In the genomic region with DNA sequence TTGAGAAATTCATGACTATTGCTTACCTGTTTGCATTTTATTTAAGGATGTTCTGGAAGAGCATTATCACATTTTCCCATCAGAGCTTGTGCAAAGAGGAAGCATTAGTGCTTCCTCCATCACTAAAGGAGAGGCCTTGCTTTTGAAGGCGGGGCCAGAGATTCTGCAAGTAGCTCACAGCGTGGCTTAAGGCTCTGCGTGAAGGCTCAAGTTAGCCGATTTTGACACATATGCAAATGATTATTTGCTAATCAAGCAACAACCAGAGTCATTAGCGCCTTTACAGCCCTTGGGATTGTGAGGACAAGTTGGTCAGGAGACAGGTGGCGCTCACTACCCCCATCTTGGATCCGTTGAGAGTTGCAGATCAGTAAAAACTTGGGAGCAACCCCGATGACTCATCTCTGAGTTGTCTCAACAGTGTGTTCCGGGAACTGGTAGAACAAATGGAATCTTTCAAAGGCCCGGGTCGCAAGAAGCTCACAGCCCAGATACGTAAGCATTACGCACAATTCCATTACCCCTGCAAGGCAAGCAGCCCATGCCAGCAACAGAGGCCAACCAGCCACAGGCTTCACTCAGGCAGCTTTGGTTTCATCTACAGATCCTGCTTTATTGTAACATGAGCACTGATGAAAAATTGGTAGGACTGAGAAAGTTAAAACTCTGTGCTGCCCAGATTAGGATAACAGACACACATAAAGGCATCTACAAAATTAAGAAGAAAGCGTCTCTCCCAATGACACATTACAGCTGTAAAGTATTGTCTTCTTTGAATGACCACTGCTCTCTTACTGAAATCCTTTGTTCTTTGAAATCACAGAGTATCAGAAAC, we compare ENCODE assay signal across 1 cellular context.
A peak's percentile ranks its signal among the peaks of the same experiment; 100 is the strongest.
TF ChIP-seq lines count a peak whose summit lies in the region.

No MANE protein-coding gene starts in this region.

TF ChIP-seq in HepG2, 621 proteins besides CTCF, POLR2A, EP300 and RAD21 (continued from another document and continues in another):
- no peak for TF ChIP-seq ZNF138 (CRISPR knock-in tag; IDR thresholded peaks at IDR 0.05; ENCODE audit: low read depth)
- TF ChIP-seq ZNF570 (CRISPR knock-in tag; IDR thresholded peaks at IDR 0.05; ENCODE audit: borderline replicate concordance): no peak
- TF ChIP-seq ZFP41 (CRISPR knock-in tag; IDR thresholded peaks at IDR 0.05; ENCODE audit: borderline replicate concordance): no peak
- TF ChIP-seq, protein P1, sequence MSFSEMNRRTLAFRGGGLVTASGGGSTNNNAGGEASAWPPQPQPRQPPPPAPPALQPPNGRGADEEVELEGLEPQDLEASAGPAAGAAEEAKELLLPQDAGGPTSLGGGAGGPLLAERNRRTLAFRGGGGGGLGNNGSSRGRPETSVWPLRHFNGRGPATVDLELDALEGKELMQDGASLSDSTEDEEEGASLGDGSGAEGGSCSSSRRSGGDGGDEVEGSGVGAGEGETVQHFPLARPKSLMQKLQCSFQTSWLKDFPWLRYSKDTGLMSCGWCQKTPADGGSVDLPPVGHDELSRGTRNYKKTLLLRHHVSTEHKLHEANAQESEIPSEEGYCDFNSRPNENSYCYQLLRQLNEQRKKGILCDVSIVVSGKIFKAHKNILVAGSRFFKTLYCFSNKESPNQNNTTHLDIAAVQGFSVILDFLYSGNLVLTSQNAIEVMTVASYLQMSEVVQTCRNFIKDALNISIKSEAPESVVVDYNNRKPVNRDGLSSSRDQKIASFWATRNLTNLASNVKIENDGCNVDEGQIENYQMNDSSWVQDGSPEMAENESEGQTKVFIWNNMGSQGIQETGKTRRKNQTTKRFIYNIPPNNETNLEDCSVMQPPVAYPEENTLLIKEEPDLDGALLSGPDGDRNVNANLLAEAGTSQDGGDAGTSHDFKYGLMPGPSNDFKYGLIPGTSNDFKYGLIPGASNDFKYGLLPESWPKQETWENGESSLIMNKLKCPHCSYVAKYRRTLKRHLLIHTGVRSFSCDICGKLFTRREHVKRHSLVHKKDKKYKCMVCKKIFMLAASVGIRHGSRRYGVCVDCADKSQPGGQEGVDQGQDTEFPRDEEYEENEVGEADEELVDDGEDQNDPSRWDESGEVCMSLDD (CRISPR knock-in tag; IDR thresholded peaks at IDR 0.05; ENCODE audit: borderline replicate concordance): no peak; the same call in 1 of the 2 replicates
- TF ChIP-seq MEF2D (CRISPR knock-in tag; IDR thresholded peaks at IDR 0.05): peak; percentile 66; the same call in 1 of the 2 replicates
- peak; percentile 34; the same call in 1 of the 2 replicates for TF ChIP-seq MXD4 (CRISPR knock-in tag; IDR thresholded peaks at IDR 0.05)
- peak; percentile 99; the same call in 1 of the 2 replicates for TF ChIP-seq CHD4 (IDR thresholded peaks at IDR 0.05; ENCODE audit: borderline replicate concordance, low read length)
- TF ChIP-seq YEATS4 (CRISPR knock-in tag; IDR thresholded peaks at IDR 0.05; ENCODE audit: borderline replicate concordance): no peak; the same call in 1 of the 2 replicates
- no peak for TF ChIP-seq DR1 (CRISPR knock-in tag; IDR thresholded peaks at IDR 0.05)
- peak; percentile 49; the same call in 1 of the 2 replicates for TF ChIP-seq ZNF788 (CRISPR knock-in tag; IDR thresholded peaks at IDR 0.05; ENCODE audit: borderline replicate concordance)
- peak; percentile 92 for TF ChIP-seq ZNF557 (CRISPR knock-in tag; IDR thresholded peaks at IDR 0.05)
- TF ChIP-seq, protein P2, sequence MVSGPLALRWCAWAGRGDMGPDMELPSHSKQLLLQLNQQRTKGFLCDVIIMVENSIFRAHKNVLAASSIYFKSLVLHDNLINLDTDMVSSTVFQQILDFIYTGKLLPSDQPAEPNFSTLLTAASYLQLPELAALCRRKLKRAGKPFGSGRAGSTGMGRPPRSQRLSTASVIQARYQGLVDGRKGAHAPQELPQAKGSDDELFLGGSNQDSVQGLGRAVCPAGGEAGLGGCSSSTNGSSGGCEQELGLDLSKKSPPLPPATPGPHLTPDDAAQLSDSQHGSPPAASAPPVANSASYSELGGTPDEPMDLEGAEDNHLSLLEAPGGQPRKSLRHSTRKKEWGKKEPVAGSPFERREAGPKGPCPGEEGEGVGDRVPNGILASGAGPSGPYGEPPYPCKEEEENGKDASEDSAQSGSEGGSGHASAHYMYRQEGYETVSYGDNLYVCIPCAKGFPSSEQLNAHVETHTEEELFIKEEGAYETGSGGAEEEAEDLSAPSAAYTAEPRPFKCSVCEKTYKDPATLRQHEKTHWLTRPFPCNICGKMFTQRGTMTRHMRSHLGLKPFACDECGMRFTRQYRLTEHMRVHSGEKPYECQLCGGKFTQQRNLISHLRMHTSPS (CRISPR knock-in tag; IDR thresholded peaks at IDR 0.05; ENCODE audit: low read depth): peak; percentile 56; the same call in 1 of the 2 replicates
- TF ChIP-seq ZNF577 (CRISPR knock-in tag; IDR thresholded peaks at IDR 0.05; ENCODE audit: borderline replicate concordance, low read depth): no peak; the same call in 1 of the 2 replicates
- no peak; the same call in 1 of the 2 replicates for TF ChIP-seq ZNF124 (CRISPR knock-in tag; IDR thresholded peaks at IDR 0.05)
- peak; percentile 92; the same call in 1 of the 2 replicates for TF ChIP-seq MIER3 (CRISPR knock-in tag; IDR thresholded peaks at IDR 0.05; ENCODE audit: borderline replicate concordance)
- TF ChIP-seq SAP130 (CRISPR knock-in tag; IDR thresholded peaks at IDR 0.05; ENCODE audit: low read depth): peak; percentile 65; the same call in 1 of the 2 replicates
- TF ChIP-seq, protein P3, sequence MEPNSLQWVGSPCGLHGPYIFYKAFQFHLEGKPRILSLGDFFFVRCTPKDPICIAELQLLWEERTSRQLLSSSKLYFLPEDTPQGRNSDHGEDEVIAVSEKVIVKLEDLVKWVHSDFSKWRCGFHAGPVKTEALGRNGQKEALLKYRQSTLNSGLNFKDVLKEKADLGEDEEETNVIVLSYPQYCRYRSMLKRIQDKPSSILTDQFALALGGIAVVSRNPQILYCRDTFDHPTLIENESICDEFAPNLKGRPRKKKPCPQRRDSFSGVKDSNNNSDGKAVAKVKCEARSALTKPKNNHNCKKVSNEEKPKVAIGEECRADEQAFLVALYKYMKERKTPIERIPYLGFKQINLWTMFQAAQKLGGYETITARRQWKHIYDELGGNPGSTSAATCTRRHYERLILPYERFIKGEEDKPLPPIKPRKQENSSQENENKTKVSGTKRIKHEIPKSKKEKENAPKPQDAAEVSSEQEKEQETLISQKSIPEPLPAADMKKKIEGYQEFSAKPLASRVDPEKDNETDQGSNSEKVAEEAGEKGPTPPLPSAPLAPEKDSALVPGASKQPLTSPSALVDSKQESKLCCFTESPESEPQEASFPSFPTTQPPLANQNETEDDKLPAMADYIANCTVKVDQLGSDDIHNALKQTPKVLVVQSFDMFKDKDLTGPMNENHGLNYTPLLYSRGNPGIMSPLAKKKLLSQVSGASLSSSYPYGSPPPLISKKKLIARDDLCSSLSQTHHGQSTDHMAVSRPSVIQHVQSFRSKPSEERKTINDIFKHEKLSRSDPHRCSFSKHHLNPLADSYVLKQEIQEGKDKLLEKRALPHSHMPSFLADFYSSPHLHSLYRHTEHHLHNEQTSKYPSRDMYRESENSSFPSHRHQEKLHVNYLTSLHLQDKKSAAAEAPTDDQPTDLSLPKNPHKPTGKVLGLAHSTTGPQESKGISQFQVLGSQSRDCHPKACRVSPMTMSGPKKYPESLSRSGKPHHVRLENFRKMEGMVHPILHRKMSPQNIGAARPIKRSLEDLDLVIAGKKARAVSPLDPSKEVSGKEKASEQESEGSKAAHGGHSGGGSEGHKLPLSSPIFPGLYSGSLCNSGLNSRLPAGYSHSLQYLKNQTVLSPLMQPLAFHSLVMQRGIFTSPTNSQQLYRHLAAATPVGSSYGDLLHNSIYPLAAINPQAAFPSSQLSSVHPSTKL (CRISPR knock-in tag; IDR thresholded peaks at IDR 0.05): peak; percentile 93
- peak; percentile 87 for TF ChIP-seq ZNF33B (CRISPR knock-in tag; IDR thresholded peaks at IDR 0.05)
- TF ChIP-seq ZNF274 (CRISPR knock-in tag; IDR thresholded peaks at IDR 0.05): no peak
- no peak for TF ChIP-seq STAT5B (CRISPR knock-in tag; IDR thresholded peaks at IDR 0.05)
- no peak for TF ChIP-seq SOX6 (IDR thresholded peaks at IDR 0.05)
- TF ChIP-seq SOX6 (CRISPR knock-in tag; IDR thresholded peaks at IDR 0.05): peak; percentile 79
- TF ChIP-seq ZKSCAN8 (CRISPR knock-in tag; IDR thresholded peaks at IDR 0.05; ENCODE audit: borderline replicate concordance): peak; percentile 67
- TF ChIP-seq ZNF616 (CRISPR knock-in tag; IDR thresholded peaks at IDR 0.05; ENCODE audit: low read depth): no peak
- no peak for TF ChIP-seq PHF20 (CRISPR knock-in tag; IDR thresholded peaks at IDR 0.05)
- TF ChIP-seq, protein P4, sequence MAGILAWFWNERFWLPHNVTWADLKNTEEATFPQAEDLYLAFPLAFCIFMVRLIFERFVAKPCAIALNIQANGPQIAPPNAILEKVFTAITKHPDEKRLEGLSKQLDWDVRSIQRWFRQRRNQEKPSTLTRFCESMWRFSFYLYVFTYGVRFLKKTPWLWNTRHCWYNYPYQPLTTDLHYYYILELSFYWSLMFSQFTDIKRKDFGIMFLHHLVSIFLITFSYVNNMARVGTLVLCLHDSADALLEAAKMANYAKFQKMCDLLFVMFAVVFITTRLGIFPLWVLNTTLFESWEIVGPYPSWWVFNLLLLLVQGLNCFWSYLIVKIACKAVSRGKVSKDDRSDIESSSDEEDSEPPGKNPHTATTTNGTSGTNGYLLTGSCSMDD (CRISPR knock-in tag; IDR thresholded peaks at IDR 0.05): no peak
- TF ChIP-seq ZNF773 (CRISPR knock-in tag; IDR thresholded peaks at IDR 0.05; ENCODE audit: borderline replicate concordance): no peak
- TF ChIP-seq, protein P5, sequence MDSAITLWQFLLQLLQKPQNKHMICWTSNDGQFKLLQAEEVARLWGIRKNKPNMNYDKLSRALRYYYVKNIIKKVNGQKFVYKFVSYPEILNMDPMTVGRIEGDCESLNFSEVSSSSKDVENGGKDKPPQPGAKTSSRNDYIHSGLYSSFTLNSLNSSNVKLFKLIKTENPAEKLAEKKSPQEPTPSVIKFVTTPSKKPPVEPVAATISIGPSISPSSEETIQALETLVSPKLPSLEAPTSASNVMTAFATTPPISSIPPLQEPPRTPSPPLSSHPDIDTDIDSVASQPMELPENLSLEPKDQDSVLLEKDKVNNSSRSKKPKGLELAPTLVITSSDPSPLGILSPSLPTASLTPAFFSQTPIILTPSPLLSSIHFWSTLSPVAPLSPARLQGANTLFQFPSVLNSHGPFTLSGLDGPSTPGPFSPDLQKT (CRISPR knock-in tag; IDR thresholded peaks at IDR 0.05; ENCODE audit: borderline replicate concordance): no peak
- TF ChIP-seq, protein P6, sequence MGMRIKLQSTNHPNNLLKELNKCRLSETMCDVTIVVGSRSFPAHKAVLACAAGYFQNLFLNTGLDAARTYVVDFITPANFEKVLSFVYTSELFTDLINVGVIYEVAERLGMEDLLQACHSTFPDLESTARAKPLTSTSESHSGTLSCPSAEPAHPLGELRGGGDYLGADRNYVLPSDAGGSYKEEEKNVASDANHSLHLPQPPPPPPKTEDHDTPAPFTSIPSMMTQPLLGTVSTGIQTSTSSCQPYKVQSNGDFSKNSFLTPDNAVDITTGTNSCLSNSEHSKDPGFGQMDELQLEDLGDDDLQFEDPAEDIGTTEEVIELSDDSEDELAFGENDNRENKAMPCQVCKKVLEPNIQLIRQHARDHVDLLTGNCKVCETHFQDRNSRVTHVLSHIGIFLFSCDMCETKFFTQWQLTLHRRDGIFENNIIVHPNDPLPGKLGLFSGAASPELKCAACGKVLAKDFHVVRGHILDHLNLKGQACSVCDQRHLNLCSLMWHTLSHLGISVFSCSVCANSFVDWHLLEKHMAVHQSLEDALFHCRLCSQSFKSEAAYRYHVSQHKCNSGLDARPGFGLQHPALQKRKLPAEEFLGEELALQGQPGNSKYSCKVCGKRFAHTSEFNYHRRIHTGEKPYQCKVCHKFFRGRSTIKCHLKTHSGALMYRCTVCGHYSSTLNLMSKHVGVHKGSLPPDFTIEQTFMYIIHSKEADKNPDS (CRISPR knock-in tag; IDR thresholded peaks at IDR 0.05): no peak
- no peak for TF ChIP-seq RAD51 (IDR thresholded peaks at IDR 0.05; ENCODE audit: borderline replicate concordance)
- no peak for TF ChIP-seq NFE2L2 (IDR thresholded peaks at IDR 0.05; ENCODE audit: low read length)
- TF ChIP-seq ZNF607 (CRISPR knock-in tag; IDR thresholded peaks at IDR 0.05; ENCODE audit: borderline replicate concordance): no peak; the same call in 1 of the 2 replicates
- peak; percentile 95 for TF ChIP-seq JUNB (CRISPR knock-in tag; IDR thresholded peaks at IDR 0.05; ENCODE audit: borderline replicate concordance)
- TF ChIP-seq SP4 (CRISPR knock-in tag; IDR thresholded peaks at IDR 0.05): no peak
- no peak for TF ChIP-seq HCFC1 (IDR thresholded peaks at IDR 0.05; ENCODE audit: low read depth, low read length)
- TF ChIP-seq ZNF180 (CRISPR knock-in tag; IDR thresholded peaks at IDR 0.05; ENCODE audit: borderline replicate concordance, low read depth): no peak
- no peak for TF ChIP-seq NR3C1 (CRISPR knock-in tag; IDR thresholded peaks at IDR 0.05)
- no peak for TF ChIP-seq TGIF2 (CRISPR knock-in tag; IDR thresholded peaks at IDR 0.05)
- TF ChIP-seq AHR (CRISPR knock-in tag; IDR thresholded peaks at IDR 0.05): peak; percentile 95
- TF ChIP-seq, protein P7, sequence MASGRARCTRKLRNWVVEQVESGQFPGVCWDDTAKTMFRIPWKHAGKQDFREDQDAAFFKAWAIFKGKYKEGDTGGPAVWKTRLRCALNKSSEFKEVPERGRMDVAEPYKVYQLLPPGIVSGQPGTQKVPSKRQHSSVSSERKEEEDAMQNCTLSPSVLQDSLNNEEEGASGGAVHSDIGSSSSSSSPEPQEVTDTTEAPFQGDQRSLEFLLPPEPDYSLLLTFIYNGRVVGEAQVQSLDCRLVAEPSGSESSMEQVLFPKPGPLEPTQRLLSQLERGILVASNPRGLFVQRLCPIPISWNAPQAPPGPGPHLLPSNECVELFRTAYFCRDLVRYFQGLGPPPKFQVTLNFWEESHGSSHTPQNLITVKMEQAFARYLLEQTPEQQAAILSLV (CRISPR knock-in tag; IDR thresholded peaks at IDR 0.05; ENCODE audit: borderline replicate concordance): no peak
- no peak for TF ChIP-seq RFX3 (CRISPR knock-in tag; IDR thresholded peaks at IDR 0.05)
- TF ChIP-seq, protein P8, sequence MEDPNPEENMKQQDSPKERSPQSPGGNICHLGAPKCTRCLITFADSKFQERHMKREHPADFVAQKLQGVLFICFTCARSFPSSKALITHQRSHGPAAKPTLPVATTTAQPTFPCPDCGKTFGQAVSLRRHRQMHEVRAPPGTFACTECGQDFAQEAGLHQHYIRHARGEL (CRISPR knock-in tag; IDR thresholded peaks at IDR 0.05): no peak
- 0 out of 2 replicates have a peak, but pooled peaks have one; percentile 38 for TF ChIP-seq RBFOX2 (IDR thresholded peaks at IDR 0.05; ENCODE audit: low read depth, low read length)
- TF ChIP-seq ARID2 (CRISPR knock-in tag; IDR thresholded peaks at IDR 0.05; ENCODE audit: borderline replicate concordance): no peak
- TF ChIP-seq ZNF7 (CRISPR knock-in tag; IDR thresholded peaks at IDR 0.05): peak; percentile 9; the same call in 1 of the 2 replicates
- TF ChIP-seq EZH2 (conservative IDR thresholded peaks at IDR 0.05; ENCODE audit: low read depth, low read length): no peak
- no peak; the same call in 1 of the 2 replicates for TF ChIP-seq ZNF225 (CRISPR knock-in tag; IDR thresholded peaks at IDR 0.05)
- TF ChIP-seq ZBTB3 (CRISPR knock-in tag; IDR thresholded peaks at IDR 0.05; ENCODE audit: borderline replicate concordance, low read depth): no peak; the same call in 1 of the 2 replicates
- TF ChIP-seq IRF2 (CRISPR knock-in tag; IDR thresholded peaks at IDR 0.05): no peak
- peak; percentile 78 for TF ChIP-seq RARA (CRISPR knock-in tag; IDR thresholded peaks at IDR 0.05)
- TF ChIP-seq ZNF589 (CRISPR knock-in tag; conservative IDR thresholded peaks at IDR 0.05): no peak
- TF ChIP-seq KMT2A (CRISPR knock-in tag; IDR thresholded peaks at IDR 0.05): no peak
- peak in 1 of 2 experiments; percentile 21; a peak in 2 of 4 replicates for TF ChIP-seq MAFK (conservative IDR thresholded peaks at IDR 0.05 in 1 of 2, IDR thresholded peaks at IDR 0.05 in 1 of 2; ENCODE audit: low read length in 2 of 2)
- TF ChIP-seq ZNF335 (CRISPR knock-in tag; IDR thresholded peaks at IDR 0.05): no peak; the same call in 1 of the 2 replicates
- no peak for TF ChIP-seq ZNF10 (CRISPR knock-in tag; IDR thresholded peaks at IDR 0.05; ENCODE audit: borderline replicate concordance, low read depth)
